ENCODE assay signal across 13 cellular contexts in genomic region chr1:221727146-221728036, GRCh38. TPM values are rescaled to one million over a fixed set of nuclear protein-coding genes. Genes with fewer than 3 reads are reported as not detected.
DNase-seq lines count a peak whose midpoint lies in the region; ATAC-seq lines count a peak whose summit lies in the region.
"Had no signal": no experiment of that assay in that cellular context is flagged by ENCODE, and none has a peak within 500 bp of the region (broad histone marks: within the 10 kb centered on the region; RNA-seq: fewer than 3 reads in every experiment).

No MANE protein-coding gene starts in this region.

- WGBS in mesendoderm (ENCODE audit: extremely low coverage, insufficient coverage, low lambda C conversion rate), result no CpG with 5 or more reads among the region's 3 CpGs

- H4K8ac ChIP-seq in mesendoderm (ENCODE audit: low read depth, low read length), result no peak overlapping the region

- H3K27me3 ChIP-seq in effector memory CD4-positive, alpha-beta T cell (replicated peaks; ENCODE audit: control insufficient read depth, insufficient read depth, low read length, poor library complexity, severe bottlenecking), result no peaks in the 10 kb centered on the region
- H3K27me3 ChIP-seq in mesendoderm (ENCODE audit: insufficient read depth, low read length, poor library complexity), result no peaks in the 10 kb centered on the region

- peaks cover 25% of the 10 kb centered on the region for H3K4me1 ChIP-seq in effector memory CD4-positive, alpha-beta T cell (ENCODE audit: control insufficient read depth, insufficient read depth, low read length, poor library complexity, severe bottlenecking)
- no peaks in the 10 kb centered on the region for H3K4me1 ChIP-seq in mesendoderm (ENCODE audit: control insufficient read depth, low read depth, low read length)

- H3K4me1 Mint-ChIP-seq in activated T-cell treated with anti-CD3 and anti-CD28 coated beads, Interleukin-2, amount 50 U/mL, for 24 hours (ENCODE audit: low read depth), result peaks cover 83% of the 10 kb centered on the region

- peaks cover 22% of the 10 kb centered on the region for H3K9me3 Mint-ChIP-seq in activated T-cell treated with anti-CD3 and anti-CD28 coated beads, Interleukin-2, amount 50 U/mL, for 24 hours

- H4K5ac ChIP-seq in mesendoderm (ENCODE audit: low read length), result no peak overlapping the region

- H3K4me3 ChIP-seq in effector memory CD4-positive, alpha-beta T cell (ENCODE audit: insufficient read depth, low read depth, low read length, poor library complexity, severe bottlenecking), result no peak overlapping the region
- no peak overlapping the region for H3K4me3 ChIP-seq in mesendoderm (ENCODE audit: low read length)

- H3K23ac ChIP-seq in mesendoderm (ENCODE audit: low read length), result no peak overlapping the region

- no peak overlapping the region for H3K4me2 ChIP-seq in mesendoderm (ENCODE audit: low read length)

- H3K4me3 Mint-ChIP-seq in activated T-cell treated with anti-CD3 and anti-CD28 coated beads, Interleukin-2, amount 50 U/mL, for 24 hours, result peak overlapping the region; percentile 64

- no peaks in the 10 kb centered on the region for H3K36me3 ChIP-seq in effector memory CD4-positive, alpha-beta T cell (ENCODE audit: control insufficient read depth, insufficient read depth, low read length)
- H3K36me3 ChIP-seq in mesendoderm (ENCODE audit: control insufficient read depth, insufficient read depth, low read length), result no peaks in the 10 kb centered on the region

- H2BK120ac ChIP-seq in mesendoderm (ENCODE audit: low read depth, low read length), result no peak overlapping the region

- H3K9me3 ChIP-seq in effector memory CD4-positive, alpha-beta T cell (ENCODE audit: control insufficient read depth, low read length), result no peaks in the 10 kb centered on the region

- H3K27ac Mint-ChIP-seq in activated T-cell treated with anti-CD3 and anti-CD28 coated beads, Interleukin-2, amount 50 U/mL, for 24 hours, result peak overlapping the region; percentile 95

- no peak overlapping the region for H3K4ac ChIP-seq in mesendoderm (ENCODE audit: low read depth, low read length)

- no peak overlapping the region for H2BK15ac ChIP-seq in mesendoderm (replicated peaks; ENCODE audit: low read depth)

- H3K36me3 Mint-ChIP-seq in activated T-cell treated with anti-CD3 and anti-CD28 coated beads, Interleukin-2, amount 50 U/mL, for 24 hours (ENCODE audit: low read depth), result peaks cover 54% of the 10 kb centered on the region

- H2BK5ac ChIP-seq in mesendoderm (ENCODE audit: low read length), result no peak overlapping the region

- H3K56ac ChIP-seq in mesendoderm (ENCODE audit: low read length), result no peak overlapping the region

- H2AK5ac ChIP-seq in mesendoderm (ENCODE audit: low read length), result no peak overlapping the region

- ATAC-seq in stimulated activated naive CD8-positive, alpha-beta T cell treated with anti-CD3 and anti-CD28 coated beads, Interleukin-15, Interleukin-2, amounts not matched to agents 100 U/mL and 50 U/mL, for 24 hours, result peak; percentile 34

- peaks cover 13% of the 10 kb centered on the region for H3K79me1 ChIP-seq in mesendoderm (ENCODE audit: low read length)

- H3K27me3 Mint-ChIP-seq in activated T-cell treated with anti-CD3 and anti-CD28 coated beads, Interleukin-2, amount 50 U/mL, for 24 hours, result no peaks in the 10 kb centered on the region

- H3K18ac ChIP-seq in mesendoderm (ENCODE audit: low read length), result no peak overlapping the region

- peak overlapping the region; percentile 8 for H3K27ac ChIP-seq in effector memory CD4-positive, alpha-beta T cell (ENCODE audit: insufficient read depth, low read length, poor library complexity, severe bottlenecking)
- H3K27ac ChIP-seq in mesendoderm (ENCODE audit: low read depth, low read length), result no peak overlapping the region

- H3K9ac ChIP-seq in mesendoderm (ENCODE audit: low read length), result no peak overlapping the region

- no peak for DNase-seq in activated T-cell treated with anti-CD3 and anti-CD28 coated beads, Interleukin-2, amount 50 U/mL, for 24 hours
- no peak for DNase-seq in activated T-cell treated with anti-CD3 and anti-CD28 coated beads, Interleukin-2, amount 50 U/mL, for 48 hours
- DNase-seq in NCI-H82 treated with DMSO at 0.1 percent for 48 hours (lab: John Stamatoyannopoulos, UW; ENCODE audit: unreplicated experiment) (peak; percentile 16), NCI-H1694 (lab: John Stamatoyannopoulos, UW) (no peak), mesendoderm (no peak)
- DNase-seq in effector memory CD4-positive, alpha-beta T cell, result no peak
- DNase-seq in stimulated activated naive CD8-positive, alpha-beta T cell treated with anti-CD3 and anti-CD28 coated beads, Interleukin-15, Interleukin-2, amounts not matched to agents 100 U/mL and 50 U/mL, for 24 hours, result no peak
- DNase-seq in activated CD4-positive, alpha-beta T cell treated with anti-CD3 and anti-CD28 coated beads, Interleukin-2, amount 50 U/mL, for 4 hours, result no peak
- DNase-seq: ACHN; DMS79 treated with DMSO at 0.1 percent for 48 hours; NCI-H526; Right ventricle myocardium superior; stimulated activated CD4-positive, alpha-beta T cell treated with anti-CD3 and anti-CD28 coated beads, Interleukin-15, amount 100 ng/mL, for 24 hours had no signal

- H3K79me2 ChIP-seq in mesendoderm (ENCODE audit: control insufficient read depth, insufficient read depth, low read length), result no peaks in the 10 kb centered on the region

RNA-seq across cellular contexts. Expression of gene DUSP10, which starts 14.5 kb away (rescaled TPM):
- polyA plus RNA-seq in mesendoderm (2013, experiment 1 of 2), result 9.1 TPM
- 10.0 TPM for polyA plus RNA-seq in mesendoderm (2013, experiment 2 of 2)
